ENCODE assay signal across 25 cellular contexts in genomic region chr16:74253146-74253545, GRCh38.
"Had no signal": no experiment of that assay in that cellular context is flagged by ENCODE, and none has a peak within 500 bp of the region (broad histone marks: within the 10 kb centered on the region; RNA-seq: fewer than 3 reads in every experiment).

No MANE protein-coding gene starts in this region.

- H3K9me3 ChIP-seq: esophagus muscularis mucosa, gastrocnemius medialis, heart right ventricle, left lung, lower lobe of right lung, mucosa of descending colon had no signal

- H3K36me3 ChIP-seq: esophagus muscularis mucosa, gastrocnemius medialis, heart right ventricle, left lung, lower lobe of right lung had no signal

- H3K27me3 ChIP-seq: dorsolateral prefrontal cortex, esophagus muscularis mucosa, gastrocnemius medialis had no signal

- FAIRE-seq: endothelial cell of umbilical vein, islet of Langerhans, keratinocyte had no signal

- H3K4me1 Mint-ChIP-seq: naive thymus-derived CD8-positive, alpha-beta T cell had no signal

- H3K4me1 ChIP-seq: esophagus muscularis mucosa, gastrocnemius medialis, heart right ventricle, left lung, lower lobe of right lung had no signal

- H3K27ac Mint-ChIP-seq: mesothelial cell of epicardium; naive B cell; naive thymus-derived CD8-positive, alpha-beta T cell had no signal

- H3K9me3 Mint-ChIP-seq: naive thymus-derived CD8-positive, alpha-beta T cell had no signal

- H3K4me3 ChIP-seq: coronary artery, dorsolateral prefrontal cortex, esophagus muscularis mucosa, gastrocnemius medialis, heart right ventricle, left lung, lower lobe of right lung, mucosa of descending colon had no signal

- H3K4me3 Mint-ChIP-seq: mesothelial cell of epicardium; naive B cell; naive thymus-derived CD8-positive, alpha-beta T cell had no signal

- H3K27ac ChIP-seq: coronary artery, dorsolateral prefrontal cortex, esophagus muscularis mucosa, gastrocnemius medialis, heart right ventricle, left lung, lower lobe of right lung had no signal

- DNase-seq: dermis blood vessel endothelial cell; dorsolateral prefrontal cortex; effector CD4-positive, alpha-beta T cell; effector memory CD4-positive, alpha-beta T cell; foreskin fibroblast; foreskin melanocyte; gastrocnemius medialis; glutamatergic neuron; head of caudate nucleus; heart right ventricle; hippocampal formation; left cardiac atrium; left lung; left ventricle myocardium superior; lower lobe of right lung; mesenchymal stem cell; mucosa of descending colon; naive B cell; naive thymus-derived CD8-positive, alpha-beta T cell had no signal

- ATAC-seq: gastrocnemius medialis; heart right ventricle; left cardiac atrium; left lung; left ventricle myocardium superior; lower lobe of right lung; mucosa of descending colon; naive thymus-derived CD8-positive, alpha-beta T cell had no signal

- H3K36me3 Mint-ChIP-seq: mesothelial cell of epicardium; naive B cell; naive thymus-derived CD8-positive, alpha-beta T cell had no signal
